Comparison of ENCODE assay signal across 1 cellular context in the genomic region with DNA sequence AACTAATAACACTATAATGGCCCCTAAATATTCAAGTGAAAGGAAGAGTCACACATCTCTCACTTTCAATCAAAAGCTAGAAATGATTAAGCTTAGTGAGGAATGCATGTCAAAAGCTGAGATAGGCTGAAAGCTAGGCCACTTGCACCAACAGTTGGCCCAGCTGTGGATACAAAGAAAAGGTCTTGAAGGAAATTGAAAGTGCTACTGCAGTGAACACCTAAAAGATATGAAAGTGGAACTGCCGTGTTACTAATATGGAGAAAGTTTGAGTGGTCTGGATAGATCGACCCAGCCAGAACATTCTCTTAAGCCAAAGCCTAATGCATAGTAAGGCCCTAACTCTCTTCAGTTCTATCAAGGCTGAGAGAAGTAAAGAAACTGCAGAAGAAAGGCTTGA.
TF ChIP-seq lines count a peak whose summit lies in the region.

No MANE protein-coding gene starts in this region.

TF ChIP-seq in GM12878, 131 proteins besides CTCF, POLR2A, EP300 and RAD21 (continued from another document and continues in another):
- TF ChIP-seq ETV6 (conservative IDR thresholded peaks at IDR 0.05 in 1 of 2, IDR thresholded peaks at IDR 0.05 in 1 of 2; ENCODE audit: borderline replicate concordance in 1 of 2, low read depth in 1 of 2) (peak in 1 of 2 experiments; percentile 96; a peak in 2 of 4 replicates), EGR1 (IDR thresholded peaks at IDR 0.05; ENCODE audit: borderline replicate concordance in 1 of 2, low read depth in 2 of 2, low read length in 2 of 2) (0 out of 3 replicates have a peak, but pooled peaks of 1 of the 2 experiments have one; percentile 25), CREM (IDR thresholded peaks at IDR 0.05; ENCODE audit: low read depth) (peak; percentile 30; the same call in 1 of the 2 replicates), NFYA (IDR thresholded peaks at IDR 0.05; ENCODE audit: borderline replicate concordance, low read depth, low read length) (no peak), RUNX3 (IDR thresholded peaks at IDR 0.05; ENCODE audit: low read length) (peak; percentile 79), BCL11A (IDR thresholded peaks at IDR 0.05; ENCODE audit: low read depth, low read length) (0 out of 2 replicates have a peak, but pooled peaks have one; percentile 40), NFIC (IDR thresholded peaks at IDR 0.05; ENCODE audit: low read depth, low read length) (peak; percentile 89), IKZF1 (conservative IDR thresholded peaks at IDR 0.05) (0 out of 2 replicates have a peak, but pooled peaks have one; percentile 24), STAT1 (conservative IDR thresholded peaks at IDR 0.05) (no peak), SREBF2 (IDR thresholded peaks at IDR 0.05; ENCODE audit: low read length) (no peak), TCF12 (IDR thresholded peaks at IDR 0.05; ENCODE audit: low read depth, low read length) (peak; percentile 61), PAX5 (IDR thresholded peaks at IDR 0.05; ENCODE audit: borderline replicate concordance, low read depth, low read length) (peak; percentile 62; the same call in 1 of the 2 replicates), CHD1 (IDR thresholded peaks at IDR 0.05; ENCODE audit: low read depth, low read length) (no peak), IRF4 (IDR thresholded peaks at IDR 0.05; ENCODE audit: low read depth, low read length) (peak; percentile 86), MTA3 (IDR thresholded peaks at IDR 0.05; ENCODE audit: borderline replicate concordance, low read length) (no peak; the same call in 1 of the 2 replicates), JUND (IDR thresholded peaks at IDR 0.05; ENCODE audit: low read depth, low read length) (0 out of 2 replicates have a peak, but pooled peaks have one; percentile 23), ZBED1 (IDR thresholded peaks at IDR 0.05; ENCODE audit: borderline replicate concordance) (peak; percentile 89; the same call in 1 of the 2 replicates), RFX5 (IDR thresholded peaks at IDR 0.05; ENCODE audit: low read depth, low read length) (no peak), BHLHE40 (IDR thresholded peaks at IDR 0.05; ENCODE audit: borderline replicate concordance in 1 of 2, low read depth in 2 of 2, low read length in 1 of 2) (0 out of 4 replicates have a peak, but pooled peaks of 1 of the 2 experiments have one; percentile 11), MEF2A (IDR thresholded peaks at IDR 0.05; ENCODE audit: insufficient read depth, low read depth, low read length) (peak; percentile 68; the same call in 1 of the 2 replicates), ESRRA (IDR thresholded peaks at IDR 0.05; ENCODE audit: low read length) (no peak), MYC (IDR thresholded peaks at IDR 0.05; ENCODE audit: insufficient read depth, insufficient read length, insufficient replicate concordance, low read length, severe bottlenecking) (no peak), GABPA (IDR thresholded peaks at IDR 0.05; ENCODE audit: low read depth) (peak; percentile 45), KAT2A (conservative IDR thresholded peaks at IDR 0.05; ENCODE audit: control insufficient read depth, low read depth, low read length) (no peak), FOXM1 (IDR thresholded peaks at IDR 0.05; ENCODE audit: low read depth, low read length) (peak; percentile 67; the same call in 1 of the 2 replicates), KDM1A (IDR thresholded peaks at IDR 0.05; ENCODE audit: borderline replicate concordance) (no peak), ZNF622 (IDR thresholded peaks at IDR 0.05) (no peak), DPF2 (IDR thresholded peaks at IDR 0.05) (no peak), TBL1XR1 (IDR thresholded peaks at IDR 0.05; ENCODE audit: low read depth, low read length) (peak; percentile 43; the same call in 1 of the 2 replicates), POU2F2 (IDR thresholded peaks at IDR 0.05; ENCODE audit: borderline replicate concordance, low read depth, low read length) (0 out of 3 replicates have a peak, but pooled peaks have one; percentile 46), JUNB (IDR thresholded peaks at IDR 0.05) (peak; percentile 97), ZNF207 (IDR thresholded peaks at IDR 0.05; ENCODE audit: borderline replicate concordance) (no peak), RELA (IDR thresholded peaks at IDR 0.05; ENCODE audit: borderline replicate concordance, partially characterized antibody) (no peak), NFXL1 (IDR thresholded peaks at IDR 0.05; ENCODE audit: borderline replicate concordance) (no peak), CBFB (IDR thresholded peaks at IDR 0.05; ENCODE audit: low read depth) (peak; percentile 50; the same call in 1 of the 2 replicates), PML (IDR thresholded peaks at IDR 0.05; ENCODE audit: low read length) (peak; percentile 66; the same call in 1 of the 2 replicates), CEBPB (IDR thresholded peaks at IDR 0.05; ENCODE audit: borderline replicate concordance in 1 of 2, low read depth in 2 of 2, low read length in 2 of 2) (0 out of 4 replicates have a peak, but pooled peaks of 1 of the 2 experiments have one; percentile 42), ATF7 (IDR thresholded peaks at IDR 0.05; ENCODE audit: low read depth) (0 out of 2 replicates have a peak, but pooled peaks have one; percentile 25), NR2C2 (IDR thresholded peaks at IDR 0.05; ENCODE audit: borderline replicate concordance, control insufficient read depth, insufficient read length, low read depth) (no peak), ZNF274 (IDR thresholded peaks at IDR 0.05; ENCODE audit: insufficient read depth, insufficient read length) (no peak), CBX5 (IDR thresholded peaks at IDR 0.05; ENCODE audit: low read depth) (peak; percentile 80), EZH2 (IDR thresholded peaks at IDR 0.05; ENCODE audit: borderline replicate concordance, control insufficient read depth, low read depth, low read length) (no peak), HCFC1 (IDR thresholded peaks at IDR 0.05; ENCODE audit: low read length) (no peak), SRF (IDR thresholded peaks at IDR 0.05; ENCODE audit: low read depth in 2 of 2, low read length in 2 of 2) (0 out of 4 replicates have a peak, but pooled peaks of 1 of the 2 experiments have one; percentile 19), ZSCAN29 (IDR thresholded peaks at IDR 0.05) (no peak), TCF7 (IDR thresholded peaks at IDR 0.05; ENCODE audit: borderline replicate concordance) (peak; percentile 37; the same call in 1 of the 2 replicates), IKZF2 (IDR thresholded peaks at IDR 0.05) (peak; percentile 49 to 58), SP1 (IDR thresholded peaks at IDR 0.05; ENCODE audit: low read depth, low read length) (no peak), RBBP5 (conservative IDR thresholded peaks at IDR 0.05) (no peak), EED (IDR thresholded peaks at IDR 0.05; ENCODE audit: low read depth) (peak; percentile 71), ZNF217 (IDR thresholded peaks at IDR 0.05) (peak; percentile 54; the same call in 1 of the 2 replicates)
- TF ChIP-seq, protein P1, sequence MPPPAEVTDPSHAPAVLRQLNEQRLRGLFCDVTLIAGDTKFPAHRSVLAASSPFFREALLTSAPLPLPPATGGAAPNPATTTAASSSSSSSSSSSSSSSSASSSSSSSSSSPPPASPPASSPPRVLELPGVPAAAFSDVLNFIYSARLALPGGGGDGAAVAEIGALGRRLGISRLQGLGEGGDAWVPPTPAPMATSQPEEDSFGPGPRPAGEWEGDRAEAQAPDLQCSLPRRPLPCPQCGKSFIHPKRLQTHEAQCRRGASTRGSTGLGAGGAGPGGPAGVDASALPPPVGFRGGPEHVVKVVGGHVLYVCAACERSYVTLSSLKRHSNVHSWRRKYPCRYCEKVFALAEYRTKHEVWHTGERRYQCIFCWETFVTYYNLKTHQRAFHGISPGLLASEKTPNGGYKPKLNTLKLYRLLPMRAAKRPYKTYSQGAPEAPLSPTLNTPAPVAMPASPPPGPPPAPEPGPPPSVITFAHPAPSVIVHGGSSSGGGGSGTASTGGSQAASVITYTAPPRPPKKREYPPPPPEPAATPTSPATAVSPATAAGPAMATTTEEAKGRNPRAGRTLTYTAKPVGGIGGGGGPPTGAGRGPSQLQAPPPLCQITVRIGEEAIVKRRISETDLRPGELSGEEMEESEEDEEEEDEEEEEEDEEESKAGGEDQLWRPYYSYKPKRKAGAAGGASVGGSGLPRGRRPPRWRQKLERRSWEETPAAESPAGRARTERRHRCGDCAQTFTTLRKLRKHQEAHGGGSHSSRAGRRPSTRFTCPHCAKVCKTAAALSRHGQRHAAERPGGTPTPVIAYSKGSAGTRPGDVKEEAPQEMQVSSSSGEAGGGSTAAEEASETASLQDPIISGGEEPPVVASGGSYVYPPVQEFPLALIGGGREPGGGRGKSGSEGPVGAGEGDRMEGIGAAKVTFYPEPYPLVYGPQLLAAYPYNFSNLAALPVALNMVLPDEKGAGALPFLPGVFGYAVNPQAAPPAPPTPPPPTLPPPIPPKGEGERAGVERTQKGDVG (CRISPR knock-in tag; IDR thresholded peaks at IDR 0.05): no peak
- TF ChIP-seq, protein P2, sequence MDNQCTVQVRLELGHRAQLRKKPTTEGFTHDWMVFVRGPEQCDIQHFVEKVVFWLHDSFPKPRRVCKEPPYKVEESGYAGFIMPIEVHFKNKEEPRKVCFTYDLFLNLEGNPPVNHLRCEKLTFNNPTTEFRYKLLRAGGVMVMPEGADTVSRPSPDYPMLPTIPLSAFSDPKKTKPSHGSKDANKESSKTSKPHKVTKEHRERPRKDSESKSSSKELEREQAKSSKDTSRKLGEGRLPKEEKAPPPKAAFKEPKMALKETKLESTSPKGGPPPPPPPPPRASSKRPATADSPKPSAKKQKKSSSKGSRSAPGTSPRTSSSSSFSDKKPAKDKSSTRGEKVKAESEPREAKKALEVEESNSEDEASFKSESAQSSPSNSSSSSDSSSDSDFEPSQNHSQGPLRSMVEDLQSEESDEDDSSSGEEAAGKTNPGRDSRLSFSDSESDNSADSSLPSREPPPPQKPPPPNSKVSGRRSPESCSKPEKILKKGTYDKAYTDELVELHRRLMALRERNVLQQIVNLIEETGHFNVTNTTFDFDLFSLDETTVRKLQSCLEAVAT (IDR thresholded peaks at IDR 0.05): no peak
- TF ChIP-seq, protein P3, sequence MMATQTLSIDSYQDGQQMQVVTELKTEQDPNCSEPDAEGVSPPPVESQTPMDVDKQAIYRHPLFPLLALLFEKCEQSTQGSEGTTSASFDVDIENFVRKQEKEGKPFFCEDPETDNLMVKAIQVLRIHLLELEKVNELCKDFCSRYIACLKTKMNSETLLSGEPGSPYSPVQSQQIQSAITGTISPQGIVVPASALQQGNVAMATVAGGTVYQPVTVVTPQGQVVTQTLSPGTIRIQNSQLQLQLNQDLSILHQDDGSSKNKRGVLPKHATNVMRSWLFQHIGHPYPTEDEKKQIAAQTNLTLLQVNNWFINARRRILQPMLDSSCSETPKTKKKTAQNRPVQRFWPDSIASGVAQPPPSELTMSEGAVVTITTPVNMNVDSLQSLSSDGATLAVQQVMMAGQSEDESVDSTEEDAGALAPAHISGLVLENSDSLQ (IDR thresholded peaks at IDR 0.05): peak; percentile 54
- TF ChIP-seq, protein P4, sequence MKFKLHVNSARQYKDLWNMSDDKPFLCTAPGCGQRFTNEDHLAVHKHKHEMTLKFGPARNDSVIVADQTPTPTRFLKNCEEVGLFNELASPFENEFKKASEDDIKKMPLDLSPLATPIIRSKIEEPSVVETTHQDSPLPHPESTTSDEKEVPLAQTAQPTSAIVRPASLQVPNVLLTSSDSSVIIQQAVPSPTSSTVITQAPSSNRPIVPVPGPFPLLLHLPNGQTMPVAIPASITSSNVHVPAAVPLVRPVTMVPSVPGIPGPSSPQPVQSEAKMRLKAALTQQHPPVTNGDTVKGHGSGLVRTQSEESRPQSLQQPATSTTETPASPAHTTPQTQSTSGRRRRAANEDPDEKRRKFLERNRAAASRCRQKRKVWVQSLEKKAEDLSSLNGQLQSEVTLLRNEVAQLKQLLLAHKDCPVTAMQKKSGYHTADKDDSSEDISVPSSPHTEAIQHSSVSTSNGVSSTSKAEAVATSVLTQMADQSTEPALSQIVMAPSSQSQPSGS (IDR thresholded peaks at IDR 0.05; ENCODE audit: low read length): peak; percentile 86
- TF ChIP-seq, protein P5, sequence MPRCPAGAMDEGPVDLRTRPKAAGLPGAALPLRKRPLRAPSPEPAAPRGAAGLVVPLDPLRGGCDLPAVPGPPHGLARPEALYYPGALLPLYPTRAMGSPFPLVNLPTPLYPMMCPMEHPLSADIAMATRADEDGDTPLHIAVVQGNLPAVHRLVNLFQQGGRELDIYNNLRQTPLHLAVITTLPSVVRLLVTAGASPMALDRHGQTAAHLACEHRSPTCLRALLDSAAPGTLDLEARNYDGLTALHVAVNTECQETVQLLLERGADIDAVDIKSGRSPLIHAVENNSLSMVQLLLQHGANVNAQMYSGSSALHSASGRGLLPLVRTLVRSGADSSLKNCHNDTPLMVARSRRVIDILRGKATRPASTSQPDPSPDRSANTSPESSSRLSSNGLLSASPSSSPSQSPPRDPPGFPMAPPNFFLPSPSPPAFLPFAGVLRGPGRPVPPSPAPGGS (IDR thresholded peaks at IDR 0.05; ENCODE audit: borderline replicate concordance, insufficient read depth, low read depth, low read length, poor library complexity, severe bottlenecking): peak; percentile 24
- TF ChIP-seq, protein P6, sequence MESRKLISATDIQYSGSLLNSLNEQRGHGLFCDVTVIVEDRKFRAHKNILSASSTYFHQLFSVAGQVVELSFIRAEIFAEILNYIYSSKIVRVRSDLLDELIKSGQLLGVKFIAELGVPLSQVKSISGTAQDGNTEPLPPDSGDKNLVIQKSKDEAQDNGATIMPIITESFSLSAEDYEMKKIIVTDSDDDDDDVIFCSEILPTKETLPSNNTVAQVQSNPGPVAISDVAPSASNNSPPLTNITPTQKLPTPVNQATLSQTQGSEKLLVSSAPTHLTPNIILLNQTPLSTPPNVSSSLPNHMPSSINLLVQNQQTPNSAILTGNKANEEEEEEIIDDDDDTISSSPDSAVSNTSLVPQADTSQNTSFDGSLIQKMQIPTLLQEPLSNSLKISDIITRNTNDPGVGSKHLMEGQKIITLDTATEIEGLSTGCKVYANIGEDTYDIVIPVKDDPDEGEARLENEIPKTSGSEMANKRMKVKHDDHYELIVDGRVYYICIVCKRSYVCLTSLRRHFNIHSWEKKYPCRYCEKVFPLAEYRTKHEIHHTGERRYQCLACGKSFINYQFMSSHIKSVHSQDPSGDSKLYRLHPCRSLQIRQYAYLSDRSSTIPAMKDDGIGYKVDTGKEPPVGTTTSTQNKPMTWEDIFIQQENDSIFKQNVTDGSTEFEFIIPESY (IDR thresholded peaks at IDR 0.05): no peak
- TF ChIP-seq, protein P7, sequence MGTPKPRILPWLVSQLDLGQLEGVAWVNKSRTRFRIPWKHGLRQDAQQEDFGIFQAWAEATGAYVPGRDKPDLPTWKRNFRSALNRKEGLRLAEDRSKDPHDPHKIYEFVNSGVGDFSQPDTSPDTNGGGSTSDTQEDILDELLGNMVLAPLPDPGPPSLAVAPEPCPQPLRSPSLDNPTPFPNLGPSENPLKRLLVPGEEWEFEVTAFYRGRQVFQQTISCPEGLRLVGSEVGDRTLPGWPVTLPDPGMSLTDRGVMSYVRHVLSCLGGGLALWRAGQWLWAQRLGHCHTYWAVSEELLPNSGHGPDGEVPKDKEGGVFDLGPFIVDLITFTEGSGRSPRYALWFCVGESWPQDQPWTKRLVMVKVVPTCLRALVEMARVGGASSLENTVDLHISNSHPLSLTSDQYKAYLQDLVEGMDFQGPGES (IDR thresholded peaks at IDR 0.05): no peak
- TF ChIP-seq, protein P8, sequence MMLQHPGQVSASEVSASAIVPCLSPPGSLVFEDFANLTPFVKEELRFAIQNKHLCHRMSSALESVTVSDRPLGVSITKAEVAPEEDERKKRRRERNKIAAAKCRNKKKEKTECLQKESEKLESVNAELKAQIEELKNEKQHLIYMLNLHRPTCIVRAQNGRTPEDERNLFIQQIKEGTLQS (IDR thresholded peaks at IDR 0.05; ENCODE audit: borderline replicate concordance, extremely low read depth, low read depth, low read length): no peak
